In genomic region chr15:27869697-27870281, GRCh38 we compare ENCODE assay signal across 21 cellular contexts.
"Had no signal": no experiment of that assay in that cellular context is flagged by ENCODE, and none has a peak within 500 bp of the region (broad histone marks: within the 10 kb centered on the region; RNA-seq: fewer than 3 reads in every experiment).

No MANE protein-coding gene starts in this region.

- H3K36me3 ChIP-seq: breast epithelium, lower lobe of right lung, ovary, prostate gland, spleen, thoracic aorta, upper lobe of left lung had no signal

- ATAC-seq: activated T-cell treated with anti-CD3 and anti-CD28 coated beads, Interleukin-2, amount 50 U/mL, for 4 hours; left lobe of liver; lower lobe of right lung; mucosa of descending colon; WTC11 had no signal

- H3K9me3 ChIP-seq: breast epithelium, lower lobe of right lung, ovary, prostate gland, spleen, thoracic aorta, upper lobe of left lung had no signal

- DNase-seq: activated CD4-positive, alpha-beta T cell treated with anti-CD3 and anti-CD28 coated beads, Interleukin-2, amount 50 U/mL, for 4 hours; activated CD8-positive, alpha-beta memory T cell treated with anti-CD3 and anti-CD28 coated beads, Interleukin-2, amount 50 U/mL, for 48 hours; activated naive CD4-positive, alpha-beta T cell; activated naive CD8-positive, alpha-beta T cell treated with anti-CD3 and anti-CD28 coated beads for 36 hours; activated T-cell treated with anti-CD3 and anti-CD28 coated beads, Interleukin-2, amount 50 U/mL, for 4 hours; cortex of kidney; endodermal cell; lower lobe of right lung; mesendoderm; mucosa of descending colon; ovary; spleen; stimulated activated CD4-positive, alpha-beta T cell treated with anti-CD3 and anti-CD28 coated beads, Interleukin-4, amount 100 ng/mL, for 1 hour; stimulated activated naive CD4-positive, alpha-beta T cell; T1000 had no signal

- H3K27ac ChIP-seq: breast epithelium, lower lobe of right lung, ovary, prostate gland, spleen, thoracic aorta, upper lobe of left lung had no signal

- H3K4me1 ChIP-seq: breast epithelium, lower lobe of right lung, prostate gland, spleen, upper lobe of left lung had no signal

- H3K27me3 ChIP-seq: breast epithelium, ovary, spleen, upper lobe of left lung had no signal

- H3K4me3 ChIP-seq: breast epithelium, lower lobe of right lung, mucosa of descending colon, ovary, prostate gland, spleen, thoracic aorta, upper lobe of left lung had no signal
